ENCODE assay signal across 8 cellular contexts in genomic region chr11:57480409-57481137, GRCh38. TPM values are rescaled to one million over a fixed set of nuclear protein-coding genes. Genes with fewer than 3 reads are reported as not detected.
DNase-seq lines count a peak whose midpoint lies in the region; ATAC-seq and TF ChIP-seq lines count a peak whose summit lies in the region.

No MANE protein-coding gene starts in this region.

- peak; percentile 37 for ATAC-seq in GM18867 (IDR thresholded peaks at IDR 0.05; ENCODE audit: unreplicated experiment)
- peak; percentile 38 for ATAC-seq in left ventricle myocardium superior
- ATAC-seq in HG03025 (IDR thresholded peaks at IDR 0.05; ENCODE audit: low FRiP score, unreplicated experiment), result no peak

- no peak overlapping the region for H3K27ac Mint-ChIP-seq in activated naive CD4-positive, alpha-beta T cell treated with anti-CD3 and anti-CD28 coated beads, Interleukin-2, amount 10 ng/mL, durations not matched to agents 7 days and 5 days

- no peak overlapping the region for H3K4me3 ChIP-seq in AG09309 (ENCODE audit: control insufficient read depth, low read depth, low read length)

- no peak overlapping the region for H3K4me3 Mint-ChIP-seq in activated naive CD4-positive, alpha-beta T cell treated with anti-CD3 and anti-CD28 coated beads, Interleukin-2, amount 10 ng/mL, durations not matched to agents 7 days and 5 days

- CTCF ChIA-PET in activated naive CD4-positive, alpha-beta T cell treated with anti-CD3 and anti-CD28 coated beads, Interleukin-2, amount 10 ng/mL, durations not matched to agents 7 days and 5 days (lab: Charles Lee), result interaction anchor here (0.7 to 9.2 kb wide), 11 partner anchors 8 to 135 kb away, joined by 3 to 106 read pairs (median 6); partner anchors contain the start of gene RTN4RL2

- H3K4me1 Mint-ChIP-seq in activated naive CD4-positive, alpha-beta T cell treated with anti-CD3 and anti-CD28 coated beads, Interleukin-2, amount 10 ng/mL, durations not matched to agents 7 days and 5 days, result peaks cover 30% of the 10 kb centered on the region

- peaks cover 83% of the 10 kb centered on the region for H3K27me3 Mint-ChIP-seq in activated naive CD4-positive, alpha-beta T cell treated with anti-CD3 and anti-CD28 coated beads, Interleukin-2, amount 10 ng/mL, durations not matched to agents 7 days and 5 days

- no peak for DNase-seq in AG09309 (ENCODE audit: low read depth)
- DNase-seq in KG1 (lab: John Stamatoyannopoulos, UW), result peak; percentile 27
- DNase-seq in SK-N-DZ (ENCODE audit: low spot score), result peak; percentile 85
- DNase-seq in activated naive CD4-positive, alpha-beta T cell treated with anti-CD3 and anti-CD28 coated beads, Interleukin-2, amount 10 ng/mL, durations not matched to agents 7 days and 5 days, result peak; percentile 86
- peak; percentile 79 for DNase-seq in left ventricle myocardium superior
- peak; percentile 71 for DNase-seq in stimulated activated CD4-positive, alpha-beta T cell treated with anti-CD3 and anti-CD28 coated beads, Interleukin-12 subunit alpha, Interleukin-12 subunit beta, amount 100 ng/mL, for 4 hours

- H3K9me3 Mint-ChIP-seq in activated naive CD4-positive, alpha-beta T cell treated with anti-CD3 and anti-CD28 coated beads, Interleukin-2, amount 10 ng/mL, durations not matched to agents 7 days and 5 days, result no peaks in the 10 kb centered on the region

- intact Hi-C loops in left ventricle myocardium superior (cut with micrococcal nuclease), result loop anchor here (5.0 kb wide), 1 partner anchor 133 kb away; no protein-coding TSS in a partner anchor

- peak; percentile 71 for TF ChIP-seq CTCF in AG09309 (IDR thresholded peaks at IDR 0.05; ENCODE audit: control insufficient read depth, insufficient read depth, low read depth, low read length, missing control alignments)

- H3K36me3 Mint-ChIP-seq in activated naive CD4-positive, alpha-beta T cell treated with anti-CD3 and anti-CD28 coated beads, Interleukin-2, amount 10 ng/mL, durations not matched to agents 7 days and 5 days, result peaks cover 10% of the 10 kb centered on the region

RNA-seq across cellular contexts. Expression of gene RTN4RL2, which starts 20.2 kb away (rescaled TPM):
- polyA plus RNA-seq in SK-N-DZ (2014; cell fraction: cytosol; rRNA removed), result 8.5 and 10.4 TPM in 2 replicates
- polyA plus RNA-seq in SK-N-DZ (2014; cell fraction: nucleus; rRNA removed), result 1.5 and 3.7 TPM in 2 replicates
- total RNA-seq in left ventricle myocardium superior, result 1.0 TPM

RNA-seq across cellular contexts. Expression of gene SLC43A1, which starts 34.9 kb away (rescaled TPM):
- polyA plus RNA-seq in SK-N-DZ (2014; cell fraction: cytosol; rRNA removed), result 11.6 and 16.9 TPM in 2 replicates
- 44.9 and 68.1 TPM in 2 replicates for polyA plus RNA-seq in SK-N-DZ (2014; cell fraction: nucleus; rRNA removed)
- 4.5 TPM for total RNA-seq in left ventricle myocardium superior

RNA-seq across cellular contexts. Expression of gene TIMM10, which starts 50.0 kb away (rescaled TPM):
- polyA plus RNA-seq in SK-N-DZ (2014; cell fraction: cytosol; rRNA removed), result 76.1 and 111 TPM in 2 replicates
- polyA plus RNA-seq in SK-N-DZ (2014; cell fraction: nucleus; rRNA removed), result 36.7 and 53.3 TPM in 2 replicates
- total RNA-seq in left ventricle myocardium superior, result 56.7 TPM

RNA-seq across cellular contexts. Expression of gene SLC43A3, which starts 53.7 kb away (rescaled TPM):
- 42.0 and 59.4 TPM in 2 replicates for polyA plus RNA-seq in SK-N-DZ (2014; cell fraction: cytosol; rRNA removed)
- polyA plus RNA-seq in SK-N-DZ (2014; cell fraction: nucleus; rRNA removed), result 44.2 and 63.5 TPM in 2 replicates
- 20.6 TPM for total RNA-seq in left ventricle myocardium superior

RNA-seq across cellular contexts. Expression of gene SMTNL1, which starts 56.8 kb away (rescaled TPM):
- 0.12 and 0.16 TPM in 2 replicates for polyA plus RNA-seq in SK-N-DZ (2014; cell fraction: cytosol; rRNA removed)
- 0.50 and 0.64 TPM in 2 replicates for polyA plus RNA-seq in SK-N-DZ (2014; cell fraction: nucleus; rRNA removed)
- not detected for total RNA-seq in left ventricle myocardium superior
